8 cellular contexts compared by ENCODE assay signal in genomic region chr3:100401674-100402036, GRCh38. TPM values are rescaled to one million over a fixed set of nuclear protein-coding genes. Genes with fewer than 3 reads are reported as not detected.
DNase-seq lines count a peak whose midpoint lies in the region; ATAC-seq and TF ChIP-seq lines count a peak whose summit lies in the region.

No MANE protein-coding gene starts in this region.

- peak in 1 of 2 experiments; percentile 42 for DNase-seq in Caco-2
- peak; percentile 13 for DNase-seq in GM20000 (ENCODE audit: low spot score)
- DNase-seq in memory B cell (ENCODE audit: low spot score in 2 of 2), result no peak
- peak; percentile 5 for DNase-seq in stimulated activated CD8-positive, alpha-beta memory T cell treated with anti-CD3 and anti-CD28 coated beads, Interleukin-12 subunit alpha, Interleukin-12 subunit beta, amount 100 ng/mL, for 24 hours (ENCODE audit: extremely low read depth)
- DNase-seq in MV-4-11 (lab: John Stamatoyannopoulos, UW), result no peak

- no peaks in the 10 kb centered on the region for H3K9me3 Mint-ChIP-seq in Caco-2 (ENCODE audit: unreplicated experiment)
- H3K9me3 Mint-ChIP-seq in memory B cell, result no peaks in the 10 kb centered on the region

- H3K4me3 Mint-ChIP-seq in Caco-2 (ENCODE audit: unreplicated experiment), result peak overlapping the region; percentile 85
- peak overlapping the region; percentile 98 for H3K4me3 Mint-ChIP-seq in memory B cell

- H3K36me3 Mint-ChIP-seq in Caco-2 (ENCODE audit: insufficient read depth, unreplicated experiment), result peaks cover 10% of the 10 kb centered on the region
- H3K36me3 Mint-ChIP-seq in memory B cell, result peaks cover 5% of the 10 kb centered on the region

- no peaks in the 10 kb centered on the region for H3K36me3 ChIP-seq in Caco-2 (ENCODE audit: control insufficient read depth, insufficient read depth, low read length)

- H3K27ac Mint-ChIP-seq in Caco-2 (ENCODE audit: unreplicated experiment) (peak overlapping the region; percentile 90), memory B cell (peak overlapping the region; percentile 91)

- H3K4me3 ChIP-seq in Caco-2 (ENCODE audit: low read depth, low read length), result peak overlapping the region; percentile 83

- peak; percentile 14 for ATAC-seq in HG03575 (IDR thresholded peaks at IDR 0.05; ENCODE audit: extremely low read depth, insufficient number of reproducible peaks, low FRiP score, unreplicated experiment)
- peak; percentile 19 for ATAC-seq in memory B cell (ENCODE audit: low read depth)

- intact Hi-C loops in Caco-2 (cut with micrococcal nuclease; ENCODE audit: unreplicated experiment), result loop anchor here (1.0 to 5.0 kb wide), 6 partner anchors 15 to 584 kb away; partner anchors contain the start of genes CMSS1, NIT2 and TMEM45A

- peaks cover 5% of the 10 kb centered on the region for H3K4me1 ChIP-seq in Caco-2

- BruUV-seq in Caco-2 (replicated peaks; lab: Mats Ljungman, UMichigan), result TSS peak; percentile 76

- H3K27ac ChIP-seq in VCaP (peak overlapping the region; percentile 87), cingulate gyrus (ENCODE audit: low read depth, low read length) (peak overlapping the region; percentile 90)

- no peaks in the 10 kb centered on the region for H3K9me3 ChIP-seq in Caco-2

- H3K4me1 Mint-ChIP-seq in Caco-2 (ENCODE audit: low read depth, unreplicated experiment) (no peaks in the 10 kb centered on the region), memory B cell (peaks cover 21% of the 10 kb centered on the region)

- CTCF ChIA-PET in Caco-2 (lab: Charles Lee), result interaction anchor here (0.6 to 1.1 kb wide), 2 partner anchors 61 to 794 kb away, joined by 3 read pairs; no protein-coding TSS in a partner anchor

- H3K27me3 ChIP-seq in Caco-2 (replicated peaks; ENCODE audit: control insufficient read depth, insufficient read depth, low read length), result no peaks in the 10 kb centered on the region

- TF ChIP-seq CTCF in Caco-2 (IDR thresholded peaks at IDR 0.05; ENCODE audit: insufficient read depth in 1 of 2, low read depth in 1 of 2, low read length in 1 of 2, severe bottlenecking in 1 of 2, unreplicated experiment in 1 of 2) (no peak), GM20000 (IDR thresholded peaks at IDR 0.05; ENCODE audit: extremely low read depth, missing control alignments) (no peak), VCaP (conservative IDR thresholded peaks at IDR 0.05) (no peak)

- POLR2A ChIA-PET in Caco-2 (lab: Charles Lee), result interaction anchor here (0.5 to 2.4 kb wide), 8 partner anchors 13 to 141 kb away, joined by 3 to 28 read pairs (median 4); partner anchors contain the start of genes NIT2 and TBC1D23

- H3K27me3 Mint-ChIP-seq in Caco-2 (ENCODE audit: insufficient read depth, unreplicated experiment), result no peaks in the 10 kb centered on the region
- H3K27me3 Mint-ChIP-seq in memory B cell, result no peaks in the 10 kb centered on the region

RNA-seq across cellular contexts. Expression of gene LNP1, which starts 0.3 kb away (rescaled TPM):
- total RNA-seq in Caco-2 (2022), result 2.4 and 3.3 TPM in 2 replicates

RNA-seq across cellular contexts. Expression of gene TOMM70, which starts 0.8 kb away (rescaled TPM):
- total RNA-seq in Caco-2 (2022), result 50.7 and 53.3 TPM in 2 replicates

Comparison
In these comparisons a context has a peak if more than half of its experiments do, and no peak if none do; other contexts are left out.
1. DNase-seq: peak in GM20000 (single experiment) and stimulated activated CD8-positive, alpha-beta memory T cell treated with anti-CD3 and anti-CD28 coated beads, Interleukin-12 subunit alpha, Interleukin-12 subunit beta, amount 100 ng/mL, for 24 hours (single experiment); none in memory B cell (0 of 2) and MV-4-11 (single experiment).